ENCODE assay signal across 11 cellular contexts in the genomic region with DNA sequence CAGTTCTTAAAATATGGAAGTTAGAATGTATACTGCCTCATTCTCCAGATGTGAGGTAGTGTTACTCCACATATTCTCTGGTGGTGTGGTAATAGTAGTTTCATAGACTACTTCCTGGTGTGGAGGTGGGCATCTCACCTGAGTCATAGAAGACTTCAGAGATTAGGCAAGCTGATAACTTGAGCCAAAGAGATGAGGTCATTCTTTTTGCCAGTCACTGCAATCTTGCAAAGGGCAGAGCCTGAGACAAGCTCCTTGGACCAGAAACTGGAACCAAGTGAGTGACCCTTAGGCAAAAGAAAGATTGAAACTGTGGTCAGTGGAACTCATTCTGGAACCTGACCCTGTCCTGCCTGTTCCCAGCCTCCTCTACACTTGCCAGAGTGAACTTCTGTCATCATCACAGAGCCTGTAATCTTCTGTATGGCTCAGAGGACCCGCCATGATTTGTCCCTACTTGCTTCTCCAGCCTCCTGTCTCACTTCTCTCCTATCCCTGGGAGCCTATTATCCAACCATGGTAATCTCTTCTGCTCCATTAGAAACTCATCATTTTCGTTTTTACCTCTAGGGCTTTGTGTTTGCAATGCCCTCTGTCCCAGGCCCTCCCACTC. TPM values are rescaled to one million over a fixed set of nuclear protein-coding genes. Genes with fewer than 3 reads are reported as not detected.
DNase-seq lines count a peak whose midpoint lies in the region; ATAC-seq and TF ChIP-seq lines count a peak whose summit lies in the region.
"Had no signal": no experiment of that assay in that cellular context is flagged by ENCODE, and none has a peak within 500 bp of the region (broad histone marks: within the 10 kb centered on the region; RNA-seq: fewer than 3 reads in every experiment).

No MANE protein-coding gene starts in this region.

- no peak overlapping the region for H3K4me3 ChIP-seq in mucosa of descending colon
- H3K4me3 ChIP-seq in right atrium auricular region, result no peak overlapping the region

- H3K9me3 Mint-ChIP-seq in immature natural killer cell, result no peaks in the 10 kb centered on the region

- no peaks in the 10 kb centered on the region for H3K27me3 ChIP-seq in right atrium auricular region

- peaks cover 0 to 2% (median 2%) of the 10 kb centered on the region in 3 donors for H3K27me3 Mint-ChIP-seq in immature natural killer cell (ENCODE audit: low read depth in 3 of 3)
- H3K27me3 Mint-ChIP-seq: activated naive CD8-positive, alpha-beta T cell had no signal

- H3K36me3 Mint-ChIP-seq in immature natural killer cell, result peaks cover 4 to 8% (median 5%) of the 10 kb centered on the region in 3 donors

- H3K9me3 ChIP-seq in mucosa of descending colon (no peaks in the 10 kb centered on the region), right atrium auricular region (no peaks in the 10 kb centered on the region)

- H3K4me1 Mint-ChIP-seq in immature natural killer cell, result no peaks in the 10 kb centered on the region

- no peak overlapping the region for H3K27ac ChIP-seq in right atrium auricular region

- no peaks in the 10 kb centered on the region for H3K4me1 ChIP-seq in mucosa of descending colon (ENCODE audit: low read depth)
- no peaks in the 10 kb centered on the region for H3K4me1 ChIP-seq in right atrium auricular region

- DNase-seq in EL, result peak; percentile 80
- DNase-seq in HPDE6-E6E7 (ENCODE audit: extremely low spot score), result peak; percentile 95
- peak; percentile 27 for DNase-seq in astrocyte of the hippocampus (ENCODE audit: low read depth, low spot score)
- no peak for DNase-seq in mucosa of descending colon
- no peak for DNase-seq in immature natural killer cell
- DNase-seq in right atrium auricular region (ENCODE audit: low spot score), result no peak
- no peak for DNase-seq in NCI-H526 (lab: John Stamatoyannopoulos, UW)
- DNase-seq in dedifferentiated amniotic fluid mesenchymal stem cell (ENCODE audit: extremely low spot score), result no peak
- DNase-seq: NCI-H345 had no signal

- H3K36me3 ChIP-seq in mucosa of descending colon (ENCODE audit: low read depth) (no peaks in the 10 kb centered on the region), right atrium auricular region (no peaks in the 10 kb centered on the region)

- TF ChIP-seq CTCF in mucosa of descending colon (IDR thresholded peaks at IDR 0.05), result no peak
- TF ChIP-seq CTCF in right atrium auricular region (IDR thresholded peaks at IDR 0.05), result no peak

- no peak overlapping the region for H3K4me3 Mint-ChIP-seq in immature natural killer cell
- H3K4me3 Mint-ChIP-seq: activated naive CD8-positive, alpha-beta T cell had no signal

- peak; percentile 96 for ATAC-seq in mucosa of descending colon

- peak overlapping the region in 1 of 6 donors; percentile 18 for H3K27ac Mint-ChIP-seq in immature natural killer cell
- H3K27ac Mint-ChIP-seq: activated naive CD8-positive, alpha-beta T cell had no signal

- intact Hi-C loops in mucosa of descending colon (cut with DNase I, micrococcal nuclease), result no loop called here

RNA-seq across cellular contexts. Expression of a gene that starts 10.6 kb away (rescaled TPM):
- total RNA-seq in mucosa of descending colon (not detected), right atrium auricular region (not detected)
- polyA plus RNA-seq in immature natural killer cell, result not detected
- total RNA-seq: myocyte had no signal

RNA-seq across cellular contexts. Expression of a gene that starts 33.6 kb away (rescaled TPM):
- total RNA-seq in mucosa of descending colon, result 100 to 1,000 TPM; 150 to 502 (median 282) TPM
- 10 to 100 TPM; 26.1 to 67.0 (median 33.3) TPM for polyA plus RNA-seq in immature natural killer cell
- total RNA-seq in right atrium auricular region, result 10 to 100 TPM in 1 of 2 donors, 1 to 10 TPM in 1; 5.0 to 12.1 TPM

Comparison
In these comparisons a context has a peak if more than half of its experiments do, and no peak if none do; other contexts are left out.
1. DNase-seq: peak in EL (single experiment), HPDE6-E6E7 (single experiment) and astrocyte of the hippocampus (single experiment); none in mucosa of descending colon (0 of 3), immature natural killer cell (0 of 3), right atrium auricular region (single experiment), NCI-H526 (0 of 2) and dedifferentiated amniotic fluid mesenchymal stem cell (single experiment).
2. RNA of a gene that starts 33.6 kb away (total RNA-seq): 150 to 502 TPM in mucosa of descending colon; 5.0 to 12.1 TPM in right atrium auricular region; every median in the first group is over 10 times any median in the second.